In genomic region chr13:48998893-48999292, GRCh38 we compare ENCODE assay signal across 22 cellular contexts. TPM values are rescaled to one million over a fixed set of nuclear protein-coding genes. Genes with fewer than 3 reads are reported as not detected.
DNase-seq lines count a peak whose midpoint lies in the region; ATAC-seq, FAIRE-seq and TF ChIP-seq lines count a peak whose summit lies in the region.
"Had no signal": no experiment of that assay in that cellular context is flagged by ENCODE, and none has a peak within 500 bp of the region (broad histone marks: within the 10 kb centered on the region; RNA-seq: fewer than 3 reads in every experiment).

No MANE protein-coding gene starts in this region.

- no peaks in the 10 kb centered on the region for H3K4me1 Mint-ChIP-seq in nephron progenitor cell

- peaks cover 7% of the 10 kb centered on the region for H3K27me3 Mint-ChIP-seq in nephron progenitor cell (ENCODE audit: low read depth, poor library complexity)
- H3K27me3 Mint-ChIP-seq: B cell; CD4-positive, CD25-positive, alpha-beta regulatory T cell had no signal

- no peak overlapping the region for H3K27ac Mint-ChIP-seq in nephron progenitor cell
- H3K27ac Mint-ChIP-seq: B cell; CD8-positive, alpha-beta T cell; GM23338; H9 had no signal

- no peak overlapping the region for H3K23ac ChIP-seq in trophoblast cell (ENCODE audit: low read length)

- FAIRE-seq in GM12891 (lab: Jason Lieb, UNC), result peak; percentile 23
- FAIRE-seq: A204.1, G401.6 had no signal

- no peak overlapping the region for H4K91ac ChIP-seq in trophoblast cell (ENCODE audit: low read depth, low read length)

- H2AFZ ChIP-seq in trophoblast cell (ENCODE audit: insufficient read depth, low read length, poor library complexity), result no peak overlapping the region
- H2AFZ ChIP-seq: GM23338 had no signal

- intact Hi-C loops in left colon (cut with DNase I, micrococcal nuclease) (no loop called here), right lobe of liver (cut with DNase I) (no loop called here)

- DNase-seq in GM12891 (ENCODE audit: insufficient read length, low spot score) (no peak), left colon (no peak), right lobe of liver (no peak), trophoblast cell (peak; percentile 38 to 58), foreskin melanocyte (no peak), NCI-H2171 treated with DMSO at 0.1 percent for 48 hours (lab: John Stamatoyannopoulos, UW) (no peak), dedifferentiated amniotic fluid mesenchymal stem cell (ENCODE audit: extremely low spot score) (no peak), nephron progenitor cell (no peak)
- DNase-seq: Caco-2; CD4-positive, CD25-positive, alpha-beta regulatory T cell; CD8-positive, alpha-beta T cell; DMS153; DND-41; H9 had no signal

- no peaks in the 10 kb centered on the region for H3K79me2 ChIP-seq in trophoblast cell (ENCODE audit: control insufficient read depth, insufficient read depth, low read length, poor library complexity)

- H4K12ac ChIP-seq in trophoblast cell (ENCODE audit: low read depth, low read length), result no peak overlapping the region

- WGBS in right lobe of liver (ENCODE audit: insufficient coverage, low coverage, low lambda C conversion rate, missing lambda C conversion rate), result 97% methylated on average over 3 of the region's 3 CpGs
- WGBS in trophoblast cell (ENCODE audit: extremely low coverage, insufficient coverage, insufficient read length), result no CpG with 5 or more reads among the region's 3 CpGs

- no peak overlapping the region for H3K4me3 Mint-ChIP-seq in nephron progenitor cell
- H3K4me3 Mint-ChIP-seq: B cell; CD4-positive, CD25-positive, alpha-beta regulatory T cell; CD8-positive, alpha-beta T cell; GM23338; H9 had no signal

- no peak overlapping the region for H3K9ac ChIP-seq in trophoblast cell (ENCODE audit: low read length)
- H3K9ac ChIP-seq: BLaER1 had no signal

- no peaks in the 10 kb centered on the region for H3K27me3 ChIP-seq in right lobe of liver
- H3K27me3 ChIP-seq in trophoblast cell (ENCODE audit: insufficient read depth, low read length), result no peaks in the 10 kb centered on the region
- H3K27me3 ChIP-seq: BLaER1 had no signal

- H3K9me3 ChIP-seq in right lobe of liver (no peaks in the 10 kb centered on the region), trophoblast cell (ENCODE audit: insufficient read depth, low read depth, low read length) (no peaks in the 10 kb centered on the region)

- no peak overlapping the region for H4K8ac ChIP-seq in trophoblast cell (ENCODE audit: low read depth, low read length)

- no peak for TF ChIP-seq CTCF in right lobe of liver (IDR thresholded peaks at IDR 0.05)
- no peak for TF ChIP-seq CTCF in nephron progenitor cell (IDR thresholded peaks at IDR 0.05)

- no peak overlapping the region for H2AK5ac ChIP-seq in trophoblast cell (ENCODE audit: low read length)

- H3K4me2 ChIP-seq in trophoblast cell (ENCODE audit: low read length), result no peak overlapping the region
- H3K4me2 ChIP-seq: BLaER1, GM23338 had no signal

- H3K4me3 ChIP-seq in right lobe of liver (no peak overlapping the region), trophoblast cell (ENCODE audit: low read depth, low read length) (no peak overlapping the region)
- H3K4me3 ChIP-seq: BLaER1, GM23338 had no signal

- no peak overlapping the region for H3K14ac ChIP-seq in trophoblast cell (ENCODE audit: low read length)

- peak overlapping the region; percentile 64 for H3K18ac ChIP-seq in trophoblast cell (ENCODE audit: low read length)

- no peak overlapping the region for H2BK120ac ChIP-seq in trophoblast cell (ENCODE audit: insufficient read depth, low read length, poor library complexity)

- H3K4me1 ChIP-seq in right lobe of liver (no peaks in the 10 kb centered on the region), trophoblast cell (ENCODE audit: control insufficient read depth in 1 of 2, insufficient read depth in 2 of 2, low read length in 2 of 2) (no peaks in the 10 kb centered on the region)
- H3K4me1 ChIP-seq: BLaER1, Caco-2 had no signal

- no peak overlapping the region for H3K4ac ChIP-seq in trophoblast cell (ENCODE audit: low read depth, low read length)

- H3K27ac ChIP-seq in right lobe of liver (no peak overlapping the region), trophoblast cell (ENCODE audit: low read depth, low read length) (no peak overlapping the region)
- H3K27ac ChIP-seq: 22Rv1, BLaER1, C4-2B had no signal

- TF ChIP-seq POLR2A in GM12891 (IDR thresholded peaks at IDR 0.05; ENCODE audit: low read depth, low read length), result no peak
- TF ChIP-seq POLR2A in right lobe of liver (IDR thresholded peaks at IDR 0.05), result no peak

- H3K36me3 ChIP-seq in right lobe of liver (no peaks in the 10 kb centered on the region), trophoblast cell (ENCODE audit: control insufficient read depth in 1 of 2, insufficient read depth in 2 of 2, low read length in 2 of 2) (peaks cover 0 to 8% of the 10 kb centered on the region in 2 experiments)

- no peak overlapping the region for H2BK12ac ChIP-seq in trophoblast cell (ENCODE audit: low read length)

- peaks cover 91% of the 10 kb centered on the region for H3K36me3 Mint-ChIP-seq in nephron progenitor cell (ENCODE audit: low read depth)

- H3K79me1 ChIP-seq in trophoblast cell (ENCODE audit: low read length), result no peaks in the 10 kb centered on the region

- H2BK5ac ChIP-seq in trophoblast cell (ENCODE audit: low read depth, low read length, poor library complexity), result no peak overlapping the region

- H3K9me3 Mint-ChIP-seq in nephron progenitor cell, result peaks cover 64% of the 10 kb centered on the region

- peak; percentile 78 for ATAC-seq in left colon
- peak in 3 of 4 donors; percentile 22 to 28 (median 22) for ATAC-seq in right lobe of liver
- ATAC-seq: CD8-positive, alpha-beta T cell; GM23338; HCT116 had no signal

TF ChIP-seq in GM12891, 5 proteins besides CTCF, POLR2A, EP300 and RAD21:
- TF ChIP-seq POU2F2 (IDR thresholded peaks at IDR 0.05; ENCODE audit: low read depth, low read length) (no peak), POLR2AphosphoS5 (IDR thresholded peaks at IDR 0.05; ENCODE audit: low read depth, low read length) (no peak), PAX5 (IDR thresholded peaks at IDR 0.05; ENCODE audit: insufficient read depth, low read length, severe bottlenecking) (no peak)

RNA-seq across cellular contexts. Expression of gene FNDC3A, which starts 23.2 kb away (rescaled TPM):
- polyA plus RNA-seq in GM12891 (2012; ENCODE audit: low read depth, missing spikeins), result 12.8 TPM
- total RNA-seq in left colon (10 to 100 TPM; 43.1 to 49.9 TPM), right lobe of liver (10 to 100 TPM; 43.4 to 53.2 (median 47.9) TPM)
- 73.5 and 73.7 TPM in 2 replicates for polyA plus RNA-seq in trophoblast cell (2013)

Comparison
In these comparisons a context has a peak if more than half of its experiments do, and no peak if none do; other contexts are left out.
1. DNase-seq: peak in trophoblast cell (2 of 2); none in GM12891 (single experiment), left colon (0 of 2), right lobe of liver (0 of 3), foreskin melanocyte (single experiment), NCI-H2171 treated with DMSO at 0.1 percent for 48 hours (single experiment), dedifferentiated amniotic fluid mesenchymal stem cell (single experiment) and nephron progenitor cell (single experiment).